In the genomic region with DNA sequence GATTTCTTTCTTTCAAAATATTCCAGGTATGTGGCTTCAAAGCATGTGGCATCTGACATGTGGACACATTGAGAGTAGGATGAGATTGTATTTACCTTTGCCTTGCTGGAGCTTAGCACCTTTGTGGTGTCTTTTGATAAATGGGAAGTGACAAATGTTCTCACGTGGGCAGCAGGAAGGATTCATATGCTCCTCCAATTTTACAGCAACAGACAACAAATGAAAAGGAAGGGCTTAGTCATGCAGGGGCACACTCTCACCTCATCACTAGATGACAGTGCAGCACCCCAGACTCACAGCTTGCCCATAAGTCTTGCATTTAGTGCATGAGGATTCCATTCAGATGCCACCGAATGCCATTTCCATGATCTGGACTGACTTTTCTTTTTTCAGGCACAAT, we compare ENCODE assay signal across 14 cellular contexts. TPM values are rescaled to one million over a fixed set of nuclear protein-coding genes. Genes with fewer than 3 reads are reported as not detected.
"Had no signal": no experiment of that assay in that cellular context is flagged by ENCODE, and none has a peak within 500 bp of the region (broad histone marks: within the 10 kb centered on the region; RNA-seq: fewer than 3 reads in every experiment).

No MANE protein-coding gene starts in this region.

- H3K36me3 ChIP-seq: colonic mucosa, neural progenitor cell, pancreas, tibial nerve, vagina had no signal

- H3K27me3 ChIP-seq: neural progenitor cell, pancreas, tibial nerve, vagina had no signal

- H3K9me3 ChIP-seq: colonic mucosa, pancreas, vagina had no signal

- H3K36me3 Mint-ChIP-seq: mesothelial cell of epicardium, neural progenitor cell had no signal

- H3K27ac Mint-ChIP-seq: activated B cell treated with CpG ODN at 0.5 μM for 24 hours, mesothelial cell of epicardium, neural progenitor cell, T-helper 17 cell had no signal

- H3K4me1 ChIP-seq: colonic mucosa had no signal

- H3K4me3 Mint-ChIP-seq: activated B cell treated with CpG ODN at 0.5 μM for 24 hours, mesothelial cell of epicardium, neural progenitor cell, T-helper 17 cell had no signal

- DNase-seq: activated B cell treated with CpG ODN at 0.5 μM for 24 hours; colonic mucosa; effector CD8-positive, alpha-beta T cell; hippocampal formation; pancreas; T-helper 17 cell had no signal

- ATAC-seq: pancreas, T-helper 17 cell had no signal

- H3K9me3 Mint-ChIP-seq: activated B cell treated with CpG ODN at 0.5 μM for 24 hours, neural progenitor cell had no signal

- H3K4me1 Mint-ChIP-seq: activated B cell treated with CpG ODN at 0.5 μM for 24 hours had no signal

- H3K4me3 ChIP-seq: colonic mucosa, neural progenitor cell, pancreas, tibial nerve, vagina had no signal

RNA-seq across cellular contexts. Expression of a gene that starts 39.8 kb away (rescaled TPM):
- total RNA-seq: activated B cell treated with CpG ODN at 0.5 μM for 24 hours, epithelial cell of proximal tubule, kidney epithelial cell, liver, mesothelial cell of epicardium, skeletal muscle tissue, T-helper 17 cell had no signal
